In genomic region chr14:74955229-74955999, GRCh38 we compare ENCODE assay signal across 1 cellular context.
TF ChIP-seq lines count a peak whose summit lies in the region.

PGF (minus strand) TSS chr14:74955597; CDS start chr14:74955242, 355 bp downstream.

TF ChIP-seq in HepG2, 621 proteins besides CTCF, POLR2A, EP300 and RAD21 (continued from another document and continues in another):
- peak; percentile 28; the same call in 1 of the 2 replicates for TF ChIP-seq NFKBIZ (CRISPR knock-in tag; IDR thresholded peaks at IDR 0.05)
- no peak for TF ChIP-seq TCF7 (IDR thresholded peaks at IDR 0.05; ENCODE audit: low read depth)
- peak; percentile 17; the same call in 1 of the 2 replicates for TF ChIP-seq RXRA (CRISPR knock-in tag; IDR thresholded peaks at IDR 0.05)
- TF ChIP-seq ZNF704 (CRISPR knock-in tag; IDR thresholded peaks at IDR 0.05; ENCODE audit: borderline replicate concordance), result no peak
- peak; percentile 22; the same call in 1 of the 2 replicates for TF ChIP-seq ZNF431 (CRISPR knock-in tag; IDR thresholded peaks at IDR 0.05; ENCODE audit: borderline replicate concordance, low read depth)
- TF ChIP-seq BRF2 (CRISPR knock-in tag; IDR thresholded peaks at IDR 0.05), result 0 out of 2 replicates have a peak, but pooled peaks have one; percentile 25
- TF ChIP-seq SRSF9 (IDR thresholded peaks at IDR 0.05; ENCODE audit: borderline replicate concordance, insufficient read depth, low read depth, low read length, poor library complexity, severe bottlenecking), result no peak
- TF ChIP-seq, protein P1, sequence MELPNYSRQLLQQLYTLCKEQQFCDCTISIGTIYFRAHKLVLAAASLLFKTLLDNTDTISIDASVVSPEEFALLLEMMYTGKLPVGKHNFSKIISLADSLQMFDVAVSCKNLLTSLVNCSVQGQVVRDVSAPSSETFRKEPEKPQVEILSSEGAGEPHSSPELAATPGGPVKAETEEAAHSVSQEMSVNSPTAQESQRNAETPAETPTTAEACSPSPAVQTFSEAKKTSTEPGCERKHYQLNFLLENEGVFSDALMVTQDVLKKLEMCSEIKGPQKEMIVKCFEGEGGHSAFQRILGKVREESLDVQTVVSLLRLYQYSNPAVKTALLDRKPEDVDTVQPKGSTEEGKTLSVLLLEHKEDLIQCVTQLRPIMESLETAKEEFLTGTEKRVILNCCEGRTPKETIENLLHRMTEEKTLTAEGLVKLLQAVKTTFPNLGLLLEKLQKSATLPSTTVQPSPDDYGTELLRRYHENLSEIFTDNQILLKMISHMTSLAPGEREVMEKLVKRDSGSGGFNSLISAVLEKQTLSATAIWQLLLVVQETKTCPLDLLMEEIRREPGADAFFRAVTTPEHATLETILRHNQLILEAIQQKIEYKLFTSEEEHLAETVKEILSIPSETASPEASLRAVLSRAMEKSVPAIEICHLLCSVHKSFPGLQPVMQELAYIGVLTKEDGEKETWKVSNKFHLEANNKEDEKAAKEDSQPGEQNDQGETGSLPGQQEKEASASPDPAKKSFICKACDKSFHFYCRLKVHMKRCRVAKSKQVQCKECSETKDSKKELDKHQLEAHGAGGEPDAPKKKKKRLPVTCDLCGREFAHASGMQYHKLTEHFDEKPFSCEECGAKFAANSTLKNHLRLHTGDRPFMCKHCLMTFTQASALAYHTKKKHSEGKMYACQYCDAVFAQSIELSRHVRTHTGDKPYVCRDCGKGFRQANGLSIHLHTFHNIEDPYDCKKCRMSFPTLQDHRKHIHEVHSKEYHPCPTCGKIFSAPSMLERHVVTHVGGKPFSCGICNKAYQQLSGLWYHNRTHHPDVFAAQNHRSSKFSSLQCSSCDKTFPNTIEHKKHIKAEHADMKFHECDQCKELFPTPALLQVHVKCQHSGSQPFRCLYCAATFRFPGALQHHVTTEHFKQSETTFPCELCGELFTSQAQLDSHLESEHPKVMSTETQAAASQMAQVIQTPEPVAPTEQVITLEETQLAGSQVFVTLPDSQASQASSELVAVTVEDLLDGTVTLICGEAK (IDR thresholded peaks at IDR 0.05), result no peak
- TF ChIP-seq, protein P1 (CRISPR knock-in tag; IDR thresholded peaks at IDR 0.05), result peak; percentile 53
- TF ChIP-seq ZFP37 (CRISPR knock-in tag; IDR thresholded peaks at IDR 0.05; ENCODE audit: borderline replicate concordance), result 0 out of 2 replicates have a peak, but pooled peaks have one; percentile 9
- peak; percentile 94 for TF ChIP-seq ZNF777 (CRISPR knock-in tag; IDR thresholded peaks at IDR 0.05)
- peak; percentile 35; the same call in 1 of the 2 replicates for TF ChIP-seq BORCS8-MEF2B (CRISPR knock-in tag; IDR thresholded peaks at IDR 0.05)
- peak; percentile 60; the same call in 1 of the 2 replicates for TF ChIP-seq ZNF792 (CRISPR knock-in tag; IDR thresholded peaks at IDR 0.05)
- TF ChIP-seq NFE2L2 (IDR thresholded peaks at IDR 0.05; ENCODE audit: low read length), result no peak
- TF ChIP-seq ZFP82 (CRISPR knock-in tag; IDR thresholded peaks at IDR 0.05; ENCODE audit: borderline replicate concordance), result peak; percentile 54; the same call in 1 of the 2 replicates
- no peak for TF ChIP-seq STAG1 (CRISPR knock-in tag; IDR thresholded peaks at IDR 0.05)
- peak; percentile 98 for TF ChIP-seq HINFP (CRISPR knock-in tag; IDR thresholded peaks at IDR 0.05; ENCODE audit: low read depth)
- TF ChIP-seq MEIS2 (CRISPR knock-in tag; IDR thresholded peaks at IDR 0.05), result peak; percentile 56; the same call in 1 of the 2 replicates
- peak; percentile 56; the same call in 1 of the 2 replicates for TF ChIP-seq SP5 (CRISPR knock-in tag; IDR thresholded peaks at IDR 0.05; ENCODE audit: borderline replicate concordance, low read depth)
- peak; percentile 63; the same call in 1 of the 2 replicates for TF ChIP-seq MED1 (CRISPR knock-in tag; IDR thresholded peaks at IDR 0.05)
- TF ChIP-seq ZMYM4 (CRISPR knock-in tag; IDR thresholded peaks at IDR 0.05), result 0 out of 2 replicates have a peak, but pooled peaks have one; percentile 9
- TF ChIP-seq PRDM15 (CRISPR knock-in tag; IDR thresholded peaks at IDR 0.05), result peak; percentile 93
- 0 out of 2 replicates have a peak, but pooled peaks have one; percentile 25 for TF ChIP-seq THAP11 (CRISPR knock-in tag; IDR thresholded peaks at IDR 0.05)
- TF ChIP-seq HES4 (CRISPR knock-in tag; IDR thresholded peaks at IDR 0.05; ENCODE audit: borderline replicate concordance), result peak; percentile 13; the same call in 1 of the 2 replicates
- TF ChIP-seq SIN3A (IDR thresholded peaks at IDR 0.05; ENCODE audit: borderline replicate concordance, low read depth, low read length), result peak; percentile 75; the same call in 1 of the 2 replicates
- peak; percentile 33; the same call in 1 of the 2 replicates for TF ChIP-seq KAT8 (CRISPR knock-in tag; IDR thresholded peaks at IDR 0.05)
- 0 out of 2 replicates have a peak, but pooled peaks have one; percentile 50 for TF ChIP-seq TMF1 (CRISPR knock-in tag; IDR thresholded peaks at IDR 0.05; ENCODE audit: low read depth)
- TF ChIP-seq, protein P2, sequence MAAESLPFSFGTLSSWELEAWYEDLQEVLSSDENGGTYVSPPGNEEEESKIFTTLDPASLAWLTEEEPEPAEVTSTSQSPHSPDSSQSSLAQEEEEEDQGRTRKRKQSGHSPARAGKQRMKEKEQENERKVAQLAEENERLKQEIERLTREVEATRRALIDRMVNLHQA (CRISPR knock-in tag; IDR thresholded peaks at IDR 0.05), result no peak
- no peak for TF ChIP-seq PITX1 (CRISPR knock-in tag; IDR thresholded peaks at IDR 0.05)
- TF ChIP-seq ZNF766 (CRISPR knock-in tag; IDR thresholded peaks at IDR 0.05; ENCODE audit: borderline replicate concordance), result 0 out of 2 replicates have a peak, but pooled peaks have one; percentile 23
- TF ChIP-seq RXRB (CRISPR knock-in tag; IDR thresholded peaks at IDR 0.05; ENCODE audit: borderline replicate concordance), result no peak
- TF ChIP-seq, protein P3, sequence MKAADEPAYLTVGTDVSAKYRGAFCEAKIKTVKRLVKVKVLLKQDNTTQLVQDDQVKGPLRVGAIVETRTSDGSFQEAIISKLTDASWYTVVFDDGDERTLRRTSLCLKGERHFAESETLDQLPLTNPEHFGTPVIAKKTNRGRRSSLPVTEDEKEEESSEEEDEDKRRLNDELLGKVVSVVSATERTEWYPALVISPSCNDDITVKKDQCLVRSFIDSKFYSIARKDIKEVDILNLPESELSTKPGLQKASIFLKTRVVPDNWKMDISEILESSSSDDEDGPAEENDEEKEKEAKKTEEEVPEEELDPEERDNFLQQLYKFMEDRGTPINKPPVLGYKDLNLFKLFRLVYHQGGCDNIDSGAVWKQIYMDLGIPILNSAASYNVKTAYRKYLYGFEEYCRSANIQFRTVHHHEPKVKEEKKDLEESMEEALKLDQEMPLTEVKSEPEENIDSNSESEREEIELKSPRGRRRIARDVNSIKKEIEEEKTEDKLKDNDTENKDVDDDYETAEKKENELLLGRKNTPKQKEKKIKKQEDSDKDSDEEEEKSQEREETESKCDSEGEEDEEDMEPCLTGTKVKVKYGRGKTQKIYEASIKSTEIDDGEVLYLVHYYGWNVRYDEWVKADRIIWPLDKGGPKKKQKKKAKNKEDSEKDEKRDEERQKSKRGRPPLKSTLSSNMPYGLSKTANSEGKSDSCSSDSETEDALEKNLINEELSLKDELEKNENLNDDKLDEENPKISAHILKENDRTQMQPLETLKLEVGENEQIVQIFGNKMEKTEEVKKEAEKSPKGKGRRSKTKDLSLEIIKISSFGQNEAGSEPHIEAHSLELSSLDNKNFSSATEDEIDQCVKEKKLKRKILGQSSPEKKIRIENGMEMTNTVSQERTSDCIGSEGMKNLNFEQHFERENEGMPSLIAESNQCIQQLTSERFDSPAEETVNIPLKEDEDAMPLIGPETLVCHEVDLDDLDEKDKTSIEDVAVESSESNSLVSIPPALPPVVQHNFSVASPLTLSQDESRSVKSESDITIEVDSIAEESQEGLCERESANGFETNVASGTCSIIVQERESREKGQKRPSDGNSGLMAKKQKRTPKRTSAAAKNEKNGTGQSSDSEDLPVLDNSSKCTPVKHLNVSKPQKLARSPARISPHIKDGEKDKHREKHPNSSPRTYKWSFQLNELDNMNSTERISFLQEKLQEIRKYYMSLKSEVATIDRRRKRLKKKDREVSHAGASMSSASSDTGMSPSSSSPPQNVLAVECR (CRISPR knock-in tag; IDR thresholded peaks at IDR 0.05; ENCODE audit: borderline replicate concordance), result peak; percentile 36; the same call in 1 of the 2 replicates
- TF ChIP-seq ISL2 (CRISPR knock-in tag; IDR thresholded peaks at IDR 0.05), result peak; percentile 25; the same call in 1 of the 2 replicates
- no peak for TF ChIP-seq ZNF383 (CRISPR knock-in tag; IDR thresholded peaks at IDR 0.05; ENCODE audit: borderline replicate concordance)
